ENCODE assay signal across 9 cellular contexts in the genomic region with DNA sequence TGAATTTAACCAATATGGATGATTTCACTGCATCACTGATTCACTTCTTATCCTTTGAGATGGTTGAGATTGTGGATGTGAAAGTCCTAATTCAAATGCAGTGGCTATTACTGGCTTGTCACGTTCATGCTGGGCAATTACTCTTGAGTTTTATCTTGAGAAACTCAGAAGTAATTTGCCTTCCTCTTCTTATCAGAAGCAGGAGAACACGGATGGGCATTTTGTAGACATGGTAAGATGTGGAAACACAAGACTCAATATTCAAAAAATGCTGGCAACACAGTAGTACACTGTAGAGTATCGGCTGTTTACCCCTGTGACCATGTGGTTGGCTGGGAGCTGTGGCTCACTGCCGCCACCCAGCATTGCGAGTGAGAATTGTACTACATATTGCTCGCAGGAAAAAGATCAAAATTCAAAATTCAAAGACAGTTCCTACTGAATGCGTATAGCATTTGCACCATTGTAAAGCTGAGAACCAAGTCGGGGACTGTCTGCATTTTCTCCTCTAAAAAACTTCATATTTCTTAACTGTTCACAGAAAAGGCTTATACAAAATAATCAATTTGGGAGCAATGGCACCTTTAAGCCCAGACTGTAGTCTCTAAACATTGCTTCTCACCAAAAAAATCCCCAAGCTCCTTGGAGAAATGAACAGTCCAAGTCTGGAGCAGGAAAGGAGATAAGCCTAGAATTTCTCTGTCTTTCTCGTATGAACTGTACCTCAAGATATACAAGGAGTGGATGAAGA.
A peak's percentile ranks its signal among the peaks of the same experiment; 100 is the strongest.
DNase-seq lines count a peak whose midpoint lies in the region; ATAC-seq and TF ChIP-seq lines count a peak whose summit lies in the region.
"Had no signal": no experiment of that assay in that cellular context is flagged by ENCODE, and none has a peak within 500 bp of the region (broad histone marks: within the 10 kb centered on the region; RNA-seq: fewer than 3 reads in every experiment).

No MANE protein-coding gene starts in this region.

- TF ChIP-seq CTCF in BE2C (IDR thresholded peaks at IDR 0.05; ENCODE audit: low read depth, low read length): peak; percentile 93

- H3K4me3 ChIP-seq in BE2C (ENCODE audit: low read depth, low read length) (no peak overlapping the region), right cardiac atrium (ENCODE audit: low read length) (no peak overlapping the region)
- H3K4me3 ChIP-seq: SK-N-MC had no signal

- peak; percentile 98 for ATAC-seq in GM18867 (IDR thresholded peaks at IDR 0.05; ENCODE audit: unreplicated experiment)
- ATAC-seq in HG03066 (IDR thresholded peaks at IDR 0.05; ENCODE audit: low read depth, unreplicated experiment): peak; percentile 86
- ATAC-seq in right cardiac atrium: peak; percentile 91 to 93

- H3K36me3 ChIP-seq in BE2C: no peaks in the 10 kb centered on the region

- no peaks in the 10 kb centered on the region for H3K27me3 Mint-ChIP-seq in activated naive CD4-positive, alpha-beta T cell treated with anti-CD3 and anti-CD28 coated beads for 36 hours (ENCODE audit: low read depth)

- intact Hi-C loops in activated naive CD4-positive, alpha-beta T cell treated with anti-CD3 and anti-CD28 coated beads for 36 hours (cut with micrococcal nuclease): loop anchor here (1.0 kb wide), 6 partner anchors 27 to 238 kb away; no protein-coding TSS in a partner anchor
- intact Hi-C loops in right cardiac atrium (cut with DNase I): loop anchor here (2.0 to 10.0 kb wide), 5 partner anchors 64 to 238 kb away; no protein-coding TSS in a partner anchor

- H3K27ac Mint-ChIP-seq in activated naive CD4-positive, alpha-beta T cell treated with anti-CD3 and anti-CD28 coated beads for 36 hours: no peak overlapping the region

- no peaks in the 10 kb centered on the region; the same call in 1 of the 2 replicates for H3K27me3 ChIP-seq in BE2C
- H3K27me3 ChIP-seq in right cardiac atrium (ENCODE audit: control insufficient read depth, insufficient read depth): no peaks in the 10 kb centered on the region

- no peaks in the 10 kb centered on the region for H3K9me3 Mint-ChIP-seq in activated naive CD4-positive, alpha-beta T cell treated with anti-CD3 and anti-CD28 coated beads for 36 hours

- H3K4me1 ChIP-seq in BE2C (no peaks in the 10 kb centered on the region), right cardiac atrium (ENCODE audit: control insufficient read depth, insufficient read depth, low read length) (no peaks in the 10 kb centered on the region)

- no peaks in the 10 kb centered on the region for H3K4me1 Mint-ChIP-seq in activated naive CD4-positive, alpha-beta T cell treated with anti-CD3 and anti-CD28 coated beads for 36 hours (ENCODE audit: low read depth)

- CTCF ChIA-PET in activated naive CD4-positive, alpha-beta T cell treated with anti-CD3 and anti-CD28 coated beads for 36 hours (lab: Charles Lee): interaction anchor here (0.6 to 6.2 kb wide), 20 partner anchors 12 to 247 kb away, joined by 3 to 93 read pairs (median 3); no protein-coding TSS in a partner anchor

- H3K9me3 ChIP-seq in BE2C: no peaks in the 10 kb centered on the region
- no peaks in the 10 kb centered on the region for H3K9me3 ChIP-seq in right cardiac atrium (ENCODE audit: control insufficient read depth, low read length)

- DNase-seq in BE2C: peak; percentile 52
- DNase-seq in activated naive CD4-positive, alpha-beta T cell treated with anti-CD3 and anti-CD28 coated beads for 36 hours: peak; percentile 70
- DNase-seq in right cardiac atrium: peak; percentile 25 to 81 (median 69)
- DNase-seq in stimulated activated CD4-positive, alpha-beta T cell treated with anti-CD3 and anti-CD28 coated beads, Interleukin-2, amount 100 ng/mL, for 24 hours: peak; percentile 50 to 58
- no peak for DNase-seq in NCI-H524 treated with DMSO at 0.1 percent for 48 hours (lab: John Stamatoyannopoulos, UW)

- H3K36me3 Mint-ChIP-seq in activated naive CD4-positive, alpha-beta T cell treated with anti-CD3 and anti-CD28 coated beads for 36 hours (ENCODE audit: low read depth): no peaks in the 10 kb centered on the region

- WGBS in right cardiac atrium: 44% methylated on average over 9 of the region's 9 CpGs

- H3K27ac ChIP-seq in right cardiac atrium (ENCODE audit: low read length): no peak overlapping the region
- H3K27ac ChIP-seq: SK-N-MC had no signal

- H3K4me3 Mint-ChIP-seq in activated naive CD4-positive, alpha-beta T cell treated with anti-CD3 and anti-CD28 coated beads for 36 hours: no peak overlapping the region

TF ChIP-seq in PFSK-1, 5 proteins besides CTCF, POLR2A, EP300 and RAD21:
- TF ChIP-seq TAF1 (IDR thresholded peaks at IDR 0.05; ENCODE audit: borderline replicate concordance, insufficient read depth, low read length): no peak
- peak; percentile 69 for TF ChIP-seq FOXP2 (optimal IDR thresholded peaks at IDR 0.05; ENCODE audit: borderline replicate concordance, extremely low read depth, extremely low read length, insufficient read depth)
- TF ChIP-seq, protein P1, sequence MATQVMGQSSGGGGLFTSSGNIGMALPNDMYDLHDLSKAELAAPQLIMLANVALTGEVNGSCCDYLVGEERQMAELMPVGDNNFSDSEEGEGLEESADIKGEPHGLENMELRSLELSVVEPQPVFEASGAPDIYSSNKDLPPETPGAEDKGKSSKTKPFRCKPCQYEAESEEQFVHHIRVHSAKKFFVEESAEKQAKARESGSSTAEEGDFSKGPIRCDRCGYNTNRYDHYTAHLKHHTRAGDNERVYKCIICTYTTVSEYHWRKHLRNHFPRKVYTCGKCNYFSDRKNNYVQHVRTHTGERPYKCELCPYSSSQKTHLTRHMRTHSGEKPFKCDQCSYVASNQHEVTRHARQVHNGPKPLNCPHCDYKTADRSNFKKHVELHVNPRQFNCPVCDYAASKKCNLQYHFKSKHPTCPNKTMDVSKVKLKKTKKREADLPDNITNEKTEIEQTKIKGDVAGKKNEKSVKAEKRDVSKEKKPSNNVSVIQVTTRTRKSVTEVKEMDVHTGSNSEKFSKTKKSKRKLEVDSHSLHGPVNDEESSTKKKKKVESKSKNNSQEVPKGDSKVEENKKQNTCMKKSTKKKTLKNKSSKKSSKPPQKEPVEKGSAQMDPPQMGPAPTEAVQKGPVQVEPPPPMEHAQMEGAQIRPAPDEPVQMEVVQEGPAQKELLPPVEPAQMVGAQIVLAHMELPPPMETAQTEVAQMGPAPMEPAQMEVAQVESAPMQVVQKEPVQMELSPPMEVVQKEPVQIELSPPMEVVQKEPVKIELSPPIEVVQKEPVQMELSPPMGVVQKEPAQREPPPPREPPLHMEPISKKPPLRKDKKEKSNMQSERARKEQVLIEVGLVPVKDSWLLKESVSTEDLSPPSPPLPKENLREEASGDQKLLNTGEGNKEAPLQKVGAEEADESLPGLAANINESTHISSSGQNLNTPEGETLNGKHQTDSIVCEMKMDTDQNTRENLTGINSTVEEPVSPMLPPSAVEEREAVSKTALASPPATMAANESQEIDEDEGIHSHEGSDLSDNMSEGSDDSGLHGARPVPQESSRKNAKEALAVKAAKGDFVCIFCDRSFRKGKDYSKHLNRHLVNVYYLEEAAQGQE (IDR thresholded peaks at IDR 0.05; ENCODE audit: insufficient read depth in 1 of 2, low read depth in 2 of 2, low read length in 2 of 2): no peak
- peak; percentile 72; the same call in 1 of the 2 replicates for TF ChIP-seq SIN3A (IDR thresholded peaks at IDR 0.05; ENCODE audit: borderline replicate concordance, insufficient read depth, low read length)
